Comparison of ENCODE assay signal across 8 cellular contexts in genomic region chr1:19439464-19440171, GRCh38. TPM values are rescaled to one million over a fixed set of nuclear protein-coding genes. Genes with fewer than 3 reads are reported as not detected.
A peak's percentile ranks its signal among the peaks of the same experiment; 100 is the strongest.
DNase-seq lines count a peak whose midpoint lies in the region; ATAC-seq, FAIRE-seq and TF ChIP-seq lines count a peak whose summit lies in the region.

No MANE protein-coding gene starts in this region.

- H3K79me2 ChIP-seq in astrocyte (ENCODE audit: insufficient read depth, low read length): peaks cover 97% of the 10 kb centered on the region
- peaks cover 81% of the 10 kb centered on the region for H3K79me2 ChIP-seq in keratinocyte (ENCODE audit: control insufficient read depth, insufficient read depth, low read length)

- H3K36me3 ChIP-seq in astrocyte (ENCODE audit: insufficient read depth, low read length) (no peaks in the 10 kb centered on the region), keratinocyte (ENCODE audit: control insufficient read depth in 2 of 2, extremely low read depth in 1 of 2, insufficient read depth in 2 of 2, low read length in 2 of 2) (peaks cover 8 to 16% of the 10 kb centered on the region in 2 experiments), thyroid gland (no peaks in the 10 kb centered on the region)

- H4K20me1 ChIP-seq in astrocyte (ENCODE audit: insufficient read depth, low read length): peaks cover 86% of the 10 kb centered on the region
- H4K20me1 ChIP-seq in keratinocyte (ENCODE audit: control insufficient read depth, extremely low read depth, insufficient read depth, low read length): peaks cover 50% of the 10 kb centered on the region

- peak overlapping the region; percentile 89 for H3K27ac Mint-ChIP-seq in astrocyte (ENCODE audit: unreplicated experiment)

- peak overlapping the region; percentile 53 for H3K27ac ChIP-seq in astrocyte (ENCODE audit: low read depth, low read length)
- peak overlapping the region; percentile 55 for H3K27ac ChIP-seq in keratinocyte (ENCODE audit: control insufficient read depth, insufficient read depth, low read length)
- H3K27ac ChIP-seq in thyroid gland: peak overlapping the region; percentile 64 to 78 (median 74)

- TF ChIP-seq POLR2A in thyroid gland (IDR thresholded peaks at IDR 0.05): no peak

- peaks cover 19% of the 10 kb centered on the region for H3K36me3 Mint-ChIP-seq in astrocyte (ENCODE audit: low read depth, unreplicated experiment)

- FAIRE-seq in astrocyte (lab: Jason Lieb, UNC): no peak
- FAIRE-seq in keratinocyte (lab: Jason Lieb, UNC): no peak

- H3K4me1 ChIP-seq in astrocyte (ENCODE audit: insufficient read depth, low read length) (peaks cover 68% of the 10 kb centered on the region), keratinocyte (ENCODE audit: control insufficient read depth, extremely low read depth, insufficient read depth, low read length) (peaks cover 60% of the 10 kb centered on the region), thyroid gland (peaks cover 74 to 96% of the 10 kb centered on the region in 2 donors)

- no peak for ATAC-seq in GM21737 (IDR thresholded peaks at IDR 0.05; ENCODE audit: unreplicated experiment)
- no peak for ATAC-seq in activated CD4-positive, CD25-positive, alpha-beta regulatory T cell treated with anti-CD3 and anti-CD28 coated beads, Interleukin-2, amount 50 U/mL, for 24 hours

- dilution Hi-C loops in keratinocyte (cut with MboI; ENCODE audit: extremely low pct_ligation_motif_present, low sequenced_read_pairs): loop anchor here (25.0 kb wide), 1 partner anchor 198 kb away; the partner anchor contains the start of gene NBL1

- peaks cover 20% of the 10 kb centered on the region for H3K9me1 ChIP-seq in keratinocyte (ENCODE audit: control insufficient read depth, extremely low read depth, insufficient read depth, low read length)

- peak overlapping the region; percentile 47 for H3K4me2 ChIP-seq in astrocyte (ENCODE audit: low read length)
- H3K4me2 ChIP-seq in keratinocyte (ENCODE audit: control insufficient read depth, extremely low read depth, insufficient read depth, low read depth, low read length): no peak overlapping the region

- H2AFZ ChIP-seq in astrocyte (ENCODE audit: low read depth, low read length) (no peak overlapping the region), keratinocyte (ENCODE audit: control insufficient read depth, low read length) (no peak overlapping the region)

- intact Hi-C loops in thyroid gland (cut with DNase I): no loop called here

- 51 to 57% methylated on average over 13 of the region's 13 CpGs for WGBS in thyroid gland, 2 donors

- peak; percentile 76 for DNase-seq in Ammon's horn (ENCODE audit: low spot score)
- DNase-seq in NCI-H1105 (lab: John Stamatoyannopoulos, UW): peak; percentile 22
- DNase-seq in astrocyte (ENCODE audit: low read depth): no peak
- DNase-seq in keratinocyte (ENCODE audit: low read depth, low spot score): no peak
- DNase-seq in thyroid gland: peak; percentile 85 to 86
- DNase-seq in NCI-H2029 (lab: John Stamatoyannopoulos, UW): no peak

- no peak overlapping the region for H3K4me3 ChIP-seq in astrocyte (ENCODE audit: insufficient read depth, low read depth, low read length)
- no peak overlapping the region for H3K4me3 ChIP-seq in keratinocyte (ENCODE audit: control insufficient read depth in 2 of 3, extremely low read depth in 1 of 3, insufficient read depth in 2 of 3, low read depth in 1 of 3, low read length in 3 of 3)
- H3K4me3 ChIP-seq in thyroid gland (replicated peaks in 1 of 3): no peak overlapping the region

- H3K4me1 Mint-ChIP-seq in astrocyte (ENCODE audit: low read depth, unreplicated experiment): peaks cover 72% of the 10 kb centered on the region

- no peaks in the 10 kb centered on the region for H3K27me3 Mint-ChIP-seq in astrocyte (ENCODE audit: low read depth, unreplicated experiment)

- H3K9ac ChIP-seq in astrocyte (ENCODE audit: low read length) (peak overlapping the region; percentile 30), keratinocyte (ENCODE audit: control insufficient read depth, extremely low read depth, insufficient read depth, low read length) (no peak overlapping the region)

- no peaks in the 10 kb centered on the region for H3K9me3 Mint-ChIP-seq in astrocyte (ENCODE audit: unreplicated experiment)

- H3K4me3 Mint-ChIP-seq in astrocyte (ENCODE audit: unreplicated experiment): peak overlapping the region; percentile 57

- H3K27me3 ChIP-seq in astrocyte (ENCODE audit: insufficient read depth, low read length) (no peaks in the 10 kb centered on the region), keratinocyte (ENCODE audit: control insufficient read depth, extremely low read depth, insufficient read depth, low read length) (no peaks in the 10 kb centered on the region), thyroid gland (no peaks in the 10 kb centered on the region)

- no peak for TF ChIP-seq CTCF in astrocyte (IDR thresholded peaks at IDR 0.05; ENCODE audit: insufficient read depth, low read depth, low read length)
- peak in 2 of 3 experiments; percentile 7 to 28 for TF ChIP-seq CTCF in keratinocyte (optimal IDR thresholded peaks at IDR 0.05 in 1 of 3, IDR thresholded peaks at IDR 0.05 in 1 of 3, conservative IDR thresholded peaks at IDR 0.05 in 1 of 3; ENCODE audit: extremely low read depth in 1 of 3, insufficient read depth in 2 of 3, low read length in 3 of 3)
- TF ChIP-seq CTCF in thyroid gland (IDR thresholded peaks at IDR 0.05): peak in 4 of 6 experiments; percentile 12 to 30 (median 26)

- H3K9me3 ChIP-seq in astrocyte (ENCODE audit: insufficient read depth, low read depth, low read length) (no peaks in the 10 kb centered on the region), keratinocyte (ENCODE audit: control insufficient read depth, low read depth, low read length) (no peaks in the 10 kb centered on the region), thyroid gland (no peaks in the 10 kb centered on the region)

RNA-seq across cellular contexts. Expression of gene CAPZB, which starts 45.7 kb away (rescaled TPM):
- total RNA-seq in astrocyte (458 and 459 TPM in 2 replicates), thyroid gland (100 to 1,000 TPM in 2 of 4 donors, 10 to 100 TPM in 2; 75.4 to 116 (median 93.1) TPM)
- 143 to 422 TPM (median 193 TPM) in 3 replicates for polyA plus RNA-seq in keratinocyte
- 187 TPM for polyA plus RNA-seq in keratinocyte (2011; ENCODE audit: low read depth)
- polyA plus RNA-seq in keratinocyte (2011; cell fraction: cytosol; rRNA removed): 320 and 360 TPM in 2 replicates
- polyA plus RNA-seq in keratinocyte (2011; cell fraction: nucleus; rRNA removed): 149 and 152 TPM in 2 replicates
- polyA plus RNA-seq in keratinocyte (2012; ENCODE audit: low replicate concordance): 200 and 358 TPM in 2 replicates
- polyA minus RNA-seq in keratinocyte: 121 to 170 TPM (median 134 TPM) in 3 replicates
- 138 TPM for polyA minus RNA-seq in keratinocyte (2011; cell fraction: cytosol; rRNA and poly(A)+ RNA removed)
- 36.9 and 59.7 TPM in 2 replicates for polyA minus RNA-seq in keratinocyte (2011; cell fraction: nucleus; rRNA and poly(A)+ RNA removed)

Comparison
In these comparisons a context has a peak if more than half of its experiments do, and no peak if none do; other contexts are left out.
1. DNase-seq: peak in Ammon's horn (single experiment), NCI-H1105 (single experiment) and thyroid gland (2 of 2); none in astrocyte (single experiment), keratinocyte (single experiment) and NCI-H2029 (single experiment).
2. Peak in every context shown above with its lines, with median percentiles within 50 percentile points of each other: H3K27ac ChIP-seq.